Comparison of ENCODE assay signal across 8 cellular contexts in genomic region chr7:151060416-151061234, GRCh38. TPM values are rescaled to one million over a fixed set of nuclear protein-coding genes. Genes with fewer than 3 reads are reported as not detected.
DNase-seq lines count a peak whose midpoint lies in the region; ATAC-seq, FAIRE-seq and TF ChIP-seq lines count a peak whose summit lies in the region.

No MANE protein-coding gene starts in this region.

- H3K9me3 ChIP-seq in CD4-positive, CD25-positive, alpha-beta regulatory T cell (ENCODE audit: control insufficient read depth in 2 of 2, low read length in 2 of 2), result no peaks in the 10 kb centered on the region
- H3K9me3 ChIP-seq in HEK293 (ENCODE audit: control insufficient read depth, insufficient read depth, low read depth, low read length) (no peaks in the 10 kb centered on the region), pancreas (no peaks in the 10 kb centered on the region)

- peak overlapping the region; percentile 88 for H3K27ac ChIP-seq in CD4-positive, CD25-positive, alpha-beta regulatory T cell (ENCODE audit: insufficient read depth, low read length, poor library complexity, severe bottlenecking)
- H3K27ac ChIP-seq in HEK293 (ENCODE audit: extremely low read depth, low read depth, low read length) (peak overlapping the region; percentile 21; the same call in 1 of the 2 replicates), pancreas (peak overlapping the region; percentile 42 to 98 (median 93))

- H3K27me3 ChIP-seq in CD4-positive, CD25-positive, alpha-beta regulatory T cell (ENCODE audit: control insufficient read depth, insufficient read depth, low read length), result no peaks in the 10 kb centered on the region
- no peaks in the 10 kb centered on the region for H3K27me3 ChIP-seq in pancreas

- WGBS in pancreas, 2 donors, result 2 to 4% methylated on average over 19 to 21 of the region's 21 CpGs

- POLR2A ChIA-PET in HEK293 (lab: Yijun Ruan, JAX), result interaction anchor here (0.9 to 3.4 kb wide), 5 partner anchors 13 to 32 kb away, joined by 3 to 13 read pairs (median 6); partner anchors contain the start of genes ABCB8 and FASTK
- POLR2A ChIA-PET in activated CD4-positive, alpha-beta T cell treated with anti-CD3 and anti-CD28 coated beads, Interleukin-2, amount 10 ng/mL, durations not matched to agents 7 days and 5 days (lab: Charles Lee), result no interaction called here

- H3K4me3 Mint-ChIP-seq in CD4-positive, CD25-positive, alpha-beta regulatory T cell, result peak overlapping the region; percentile 87 to 97 (median 91)
- H3K4me3 Mint-ChIP-seq in activated CD4-positive, alpha-beta T cell treated with anti-CD3 and anti-CD28 coated beads, Interleukin-2, amount 10 ng/mL, durations not matched to agents 7 days and 5 days, result peak overlapping the region; percentile 91

- H3K36me3 Mint-ChIP-seq in CD4-positive, CD25-positive, alpha-beta regulatory T cell, result peaks cover 7% of the 10 kb centered on the region
- H3K36me3 Mint-ChIP-seq in activated CD4-positive, alpha-beta T cell treated with anti-CD3 and anti-CD28 coated beads, Interleukin-2, amount 10 ng/mL, durations not matched to agents 7 days and 5 days (ENCODE audit: low read depth), result peaks cover 11% of the 10 kb centered on the region

- peaks cover 41% of the 10 kb centered on the region for H3K4me1 ChIP-seq in CD4-positive, CD25-positive, alpha-beta regulatory T cell (ENCODE audit: control insufficient read depth, insufficient read depth, low read length, poor library complexity, severe bottlenecking)
- H3K4me1 ChIP-seq in HEK293 (ENCODE audit: control insufficient read depth, insufficient read depth, low read length) (no peaks in the 10 kb centered on the region; the same call in 1 of the 2 replicates), pancreas (peaks cover 24 to 40% (median 24%) of the 10 kb centered on the region in 3 donors)

- H3K27me3 Mint-ChIP-seq in CD4-positive, CD25-positive, alpha-beta regulatory T cell, result no peaks in the 10 kb centered on the region
- no peaks in the 10 kb centered on the region for H3K27me3 Mint-ChIP-seq in activated CD4-positive, alpha-beta T cell treated with anti-CD3 and anti-CD28 coated beads, Interleukin-2, amount 10 ng/mL, durations not matched to agents 7 days and 5 days

- TF ChIP-seq CTCF in HEK293 (tag by site-specific recombination; IDR thresholded peaks at IDR 0.05) (peak; percentile 85), fibroblast of villous mesenchyme (IDR thresholded peaks at IDR 0.05; ENCODE audit: insufficient read depth, low read depth, low read length) (peak; percentile 7), pancreas (IDR thresholded peaks at IDR 0.05) (no peak)

- ATAC-seq in CD4-positive, CD25-positive, alpha-beta regulatory T cell (ENCODE audit: low read depth in 2 of 2), result no peak
- ATAC-seq in pancreas (peak in 1 of 4 donors; percentile 2), HG03045 (IDR thresholded peaks at IDR 0.05; ENCODE audit: unreplicated experiment) (no peak), GM19452 (IDR thresholded peaks at IDR 0.05; ENCODE audit: unreplicated experiment) (no peak), GM18868 (IDR thresholded peaks at IDR 0.05; ENCODE audit: unreplicated experiment) (no peak)

- no peak for DNase-seq in CD4-positive, CD25-positive, alpha-beta regulatory T cell
- no peak for DNase-seq in activated CD4-positive, alpha-beta T cell treated with anti-CD3 and anti-CD28 coated beads, Interleukin-2, amount 10 ng/mL, durations not matched to agents 7 days and 5 days
- DNase-seq in fibroblast of villous mesenchyme (ENCODE audit: low read depth), result peak; percentile 33
- peak in 5 of 6 donors; percentile 63 to 86 (median 73) for DNase-seq in pancreas

- CTCF ChIA-PET in HEK293 (lab: Yijun Ruan, JAX), result interaction anchor here (0.6 to 1.4 kb wide), 8 partner anchors 14 to 1533 kb away, joined by 3 to 6 read pairs (median 4); no protein-coding TSS in a partner anchor
- CTCF ChIA-PET in activated CD4-positive, alpha-beta T cell treated with anti-CD3 and anti-CD28 coated beads, Interleukin-2, amount 10 ng/mL, durations not matched to agents 7 days and 5 days (lab: Charles Lee), result interaction anchor here (0.7 to 2.0 kb wide), 6 partner anchors 13 to 42 kb away, joined by 3 to 9 read pairs (median 4); partner anchors contain the start of gene FASTK

- peaks cover 0 to 49% (median 12%) of the 10 kb centered on the region in 4 donors for H3K4me1 Mint-ChIP-seq in CD4-positive, CD25-positive, alpha-beta regulatory T cell
- H3K4me1 Mint-ChIP-seq in activated CD4-positive, alpha-beta T cell treated with anti-CD3 and anti-CD28 coated beads, Interleukin-2, amount 10 ng/mL, durations not matched to agents 7 days and 5 days, result peaks cover 37% of the 10 kb centered on the region

- peak overlapping the region; percentile 32 for H3K4me3 ChIP-seq in CD4-positive, CD25-positive, alpha-beta regulatory T cell (ENCODE audit: low read depth, low read length)
- peak overlapping the region; percentile 71 for H3K4me3 ChIP-seq in HEK293 (ENCODE audit: low read depth, low read length)
- H3K4me3 ChIP-seq in fibroblast of villous mesenchyme (ENCODE audit: low read depth, low read length), result peak overlapping the region; percentile 88
- peak overlapping the region; percentile 69 to 81 (median 78) for H3K4me3 ChIP-seq in pancreas

- peaks cover 9% of the 10 kb centered on the region for H3K36me3 ChIP-seq in CD4-positive, CD25-positive, alpha-beta regulatory T cell (ENCODE audit: control insufficient read depth, insufficient read depth, low read length)
- H3K36me3 ChIP-seq in HEK293 (ENCODE audit: control insufficient read depth in 2 of 2, insufficient read depth in 1 of 2, low read length in 2 of 2) (peaks cover 0 to 40% of the 10 kb centered on the region in 2 experiments; a peak in 1 of 3 replicates), pancreas (peaks cover 0 to 9% (median 5%) of the 10 kb centered on the region in 3 donors)

- peaks cover 0 to 1% (median 0%) of the 10 kb centered on the region in 7 donors for H3K9me3 Mint-ChIP-seq in CD4-positive, CD25-positive, alpha-beta regulatory T cell
- H3K9me3 Mint-ChIP-seq in activated CD4-positive, alpha-beta T cell treated with anti-CD3 and anti-CD28 coated beads, Interleukin-2, amount 10 ng/mL, durations not matched to agents 7 days and 5 days, result no peaks in the 10 kb centered on the region

- no peak for FAIRE-seq in pancreas (lab: Jason Lieb, UNC)

- peak overlapping the region; percentile 20 to 93 (median 73) for H3K27ac Mint-ChIP-seq in CD4-positive, CD25-positive, alpha-beta regulatory T cell
- peak overlapping the region; percentile 74 for H3K27ac Mint-ChIP-seq in activated CD4-positive, alpha-beta T cell treated with anti-CD3 and anti-CD28 coated beads, Interleukin-2, amount 10 ng/mL, durations not matched to agents 7 days and 5 days

- intact Hi-C loops in pancreas (cut with DNase I), result no loop called here

TF ChIP-seq in HEK293, 187 proteins besides CTCF, POLR2A, EP300 and RAD21 (continues in another document):
- no peak for TF ChIP-seq ZNF677 (tag by site-specific recombination; IDR thresholded peaks at IDR 0.05)
- no peak for TF ChIP-seq ZSCAN4 (tag by site-specific recombination; IDR thresholded peaks at IDR 0.05)

RNA-seq across cellular contexts. Expression of gene SLC4A2, which starts 1.2 kb away (rescaled TPM):
- total RNA-seq in CD4-positive, CD25-positive, alpha-beta regulatory T cell, result 71.7 TPM
- 10 to 100 TPM; 11.6 to 13.9 (median 12.3) TPM for polyA plus RNA-seq in CD4-positive, CD25-positive, alpha-beta regulatory T cell
- 100 to 1,000 TPM; 106 to 114 TPM for total RNA-seq in activated CD4-positive, alpha-beta T cell treated with anti-CD3 and anti-CD28 coated beads, Interleukin-2, amount 10 ng/mL, durations not matched to agents 7 days and 5 days
- total RNA-seq in fibroblast of villous mesenchyme, result 85.5 and 102 TPM in 2 replicates
- 100 to 1,000 TPM in 1 of 6 donors, 10 to 100 TPM in 5; 69.2 to 117 (median 85.5) TPM for total RNA-seq in pancreas
- 100 to 1,000 TPM; 188 to 211 TPM for polyA plus RNA-seq in pancreas

RNA-seq across cellular contexts. Expression of gene CDK5, which starts 2.9 kb away (rescaled TPM):
- 7.6 TPM for total RNA-seq in CD4-positive, CD25-positive, alpha-beta regulatory T cell
- 10 to 100 TPM; 15.7 to 20.7 (median 17.6) TPM for polyA plus RNA-seq in CD4-positive, CD25-positive, alpha-beta regulatory T cell
- total RNA-seq in activated CD4-positive, alpha-beta T cell treated with anti-CD3 and anti-CD28 coated beads, Interleukin-2, amount 10 ng/mL, durations not matched to agents 7 days and 5 days, result 10 to 100 TPM; 26.0 to 26.9 TPM
- total RNA-seq in fibroblast of villous mesenchyme (22.2 and 22.9 TPM in 2 replicates), pancreas (1 to 10 TPM; 3.7 to 7.0 (median 4.8) TPM)
- 1 to 10 TPM; 4.6 to 7.8 TPM for polyA plus RNA-seq in pancreas

RNA-seq across cellular contexts. Expression of gene ASIC3, which starts 12.3 kb away (rescaled TPM):
- 5.9 TPM for total RNA-seq in CD4-positive, CD25-positive, alpha-beta regulatory T cell
- not detected for polyA plus RNA-seq in CD4-positive, CD25-positive, alpha-beta regulatory T cell
- total RNA-seq in activated CD4-positive, alpha-beta T cell treated with anti-CD3 and anti-CD28 coated beads, Interleukin-2, amount 10 ng/mL, durations not matched to agents 7 days and 5 days, result 1 to 10 TPM; 6.0 to 8.3 TPM
- total RNA-seq in fibroblast of villous mesenchyme (under 0.01 and 0.32 TPM in 2 replicates), pancreas (1 to 10 TPM in 1 of 6 donors, under 1 TPM in 5; 0.47 to 2.1 (median 0.71) TPM)
- polyA plus RNA-seq in pancreas, result 1 to 10 TPM; 7.0 to 8.7 TPM

RNA-seq across cellular contexts. Expression of gene FASTK, which starts 20.0 kb away (rescaled TPM):
- total RNA-seq in CD4-positive, CD25-positive, alpha-beta regulatory T cell, result 92.4 TPM
- 10 to 100 TPM; 39.5 to 53.3 (median 46.6) TPM for polyA plus RNA-seq in CD4-positive, CD25-positive, alpha-beta regulatory T cell
- 10 to 100 TPM; 76.4 to 85.9 TPM for total RNA-seq in activated CD4-positive, alpha-beta T cell treated with anti-CD3 and anti-CD28 coated beads, Interleukin-2, amount 10 ng/mL, durations not matched to agents 7 days and 5 days
- 87.2 and 103 TPM in 2 replicates for total RNA-seq in fibroblast of villous mesenchyme
- 10 to 100 TPM; 23.5 to 51.1 (median 35.9) TPM for total RNA-seq in pancreas
- 100 to 1,000 TPM; 178 to 265 TPM for polyA plus RNA-seq in pancreas

RNA-seq across cellular contexts. Expression of gene TMUB1, which starts 22.7 kb away (rescaled TPM):
- total RNA-seq in CD4-positive, CD25-positive, alpha-beta regulatory T cell, result 53.9 TPM
- polyA plus RNA-seq in CD4-positive, CD25-positive, alpha-beta regulatory T cell, result 10 to 100 TPM; 41.1 to 54.6 (median 48.3) TPM
- 10 to 100 TPM; 73.7 to 77.1 TPM for total RNA-seq in activated CD4-positive, alpha-beta T cell treated with anti-CD3 and anti-CD28 coated beads, Interleukin-2, amount 10 ng/mL, durations not matched to agents 7 days and 5 days
- total RNA-seq in fibroblast of villous mesenchyme (17.7 and 21.6 TPM in 2 replicates), pancreas (10 to 100 TPM; 34.5 to 49.8 (median 39.3) TPM)
- 100 to 1,000 TPM in 1 of 2 donors, 10 to 100 TPM in 1; 52.8 to 103 TPM for polyA plus RNA-seq in pancreas

Comparison
In these comparisons a context has a peak if more than half of its experiments do, and no peak if none do; other contexts are left out.
1. DNase-seq: peak in fibroblast of villous mesenchyme (single experiment) and pancreas (5 of 6); none in CD4-positive, CD25-positive, alpha-beta regulatory T cell (0 of 3) and activated CD4-positive, alpha-beta T cell treated with anti-CD3 and anti-CD28 coated beads, Interleukin-2, amount 10 ng/mL, durations not matched to agents 7 days and 5 days (single experiment).
2. H3K27ac ChIP-seq: peak in every context shown above with its lines; median percentile 93 in pancreas; 88 in CD4-positive, CD25-positive, alpha-beta regulatory T cell; 21 in HEK293.
3. H3K4me3 ChIP-seq: peak in every context shown above with its lines; median percentile 88 in fibroblast of villous mesenchyme; 78 in pancreas; 71 in HEK293; 32 in CD4-positive, CD25-positive, alpha-beta regulatory T cell.
4. CTCF ChIP-seq: peak in HEK293 (single experiment) and fibroblast of villous mesenchyme (single experiment); none in pancreas (0 of 4).